29 cellular contexts compared by ENCODE assay signal in the genomic region with DNA sequence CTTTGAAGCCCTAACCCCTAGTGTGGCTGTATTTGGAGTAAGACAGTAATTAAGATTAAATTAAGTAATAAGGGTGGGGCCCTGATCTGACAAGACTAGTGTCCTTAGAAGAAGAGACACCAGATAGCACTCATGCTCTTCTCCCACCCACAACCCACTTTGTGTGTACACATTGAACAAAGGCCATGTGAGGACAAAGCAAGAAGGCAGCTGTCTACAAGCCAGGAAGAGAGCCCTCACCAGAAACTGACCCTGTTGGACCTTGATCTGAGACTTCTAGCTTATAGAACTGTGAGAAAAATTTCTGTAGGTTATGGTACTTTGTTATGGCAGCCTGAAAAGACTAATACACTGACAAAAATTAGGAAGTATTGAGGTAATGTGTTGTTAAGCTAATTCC.
"Had no signal": no experiment of that assay in that cellular context is flagged by ENCODE, and none has a peak within 500 bp of the region (broad histone marks: within the 10 kb centered on the region; RNA-seq: fewer than 3 reads in every experiment).

No MANE protein-coding gene starts in this region.

- H3K27me3 ChIP-seq: stomach, suprapubic skin, testis, thyroid gland, tibial artery, tibial nerve, transverse colon, upper lobe of left lung, upper lobe of right lung, uterus, vagina had no signal

- H3K9me3 Mint-ChIP-seq: stimulated activated effector memory CD8-positive, alpha-beta T cell treated with anti-CD3 and anti-CD28 coated beads, Interleukin-12 subunit alpha, Interleukin-12 subunit beta, amount 100 ng/mL, for 72 hours; stimulated activated naive CD8-positive, alpha-beta T cell treated with anti-CD3 and anti-CD28 coated beads, Interleukin-15, amount 100 ng/mL, for 72 hours; stimulated activated naive CD8-positive, alpha-beta T cell treated with anti-CD3 and anti-CD28 coated beads, Interleukin-15, Interleukin-2, amounts not matched to agents 100 ng/mL and 50 ng/mL, for 24 hours; type B pancreatic cell had no signal

- ATAC-seq: stimulated activated effector memory CD8-positive, alpha-beta T cell treated with anti-CD3 and anti-CD28 coated beads, Interleukin-12 subunit alpha, Interleukin-12 subunit beta, amount 100 ng/mL, for 72 hours; stimulated activated memory B cell treated with anti-CD40 and anti-IgM and Interleukin-4, amounts not matched to agents 10 μg/mL and 1 μg/mL and 100 μg/mL, for 72 hours; stimulated activated naive B cell treated with anti-CD40 and anti-IgM and Interleukin-4, amounts not matched to agents 10 μg/mL and 1 μg/mL and 100 μg/mL, for 72 hours; stimulated activated naive CD8-positive, alpha-beta T cell treated with anti-CD3 and anti-CD28 coated beads, Interleukin-15, amount 100 ng/mL, for 72 hours; stimulated activated naive CD8-positive, alpha-beta T cell treated with anti-CD3 and anti-CD28 coated beads, Interleukin-15, Interleukin-2, amounts not matched to agents 100 U/mL and 50 U/mL, for 24 hours; upper lobe of right lung had no signal

- H3K27ac ChIP-seq: stomach, suprapubic skin, testis, thoracic aorta, thyroid gland, tibial artery, tibial nerve, transverse colon, upper lobe of left lung, upper lobe of right lung, uterus, vagina had no signal

- H3K4me3 Mint-ChIP-seq: stimulated activated effector memory CD8-positive, alpha-beta T cell treated with anti-CD3 and anti-CD28 coated beads, Interleukin-12 subunit alpha, Interleukin-12 subunit beta, amount 100 ng/mL, for 72 hours; stimulated activated memory B cell treated with anti-CD40 and anti-IgM and Interleukin-4, amounts not matched to agents 10 μg/mL and 1 μg/mL and 100 μg/mL, for 72 hours; stimulated activated naive B cell treated with anti-CD40 and anti-IgM and Interleukin-4, amounts not matched to agents 10 μg/mL and 1 μg/mL and 100 μg/mL, for 72 hours; stimulated activated naive CD8-positive, alpha-beta T cell treated with anti-CD3 and anti-CD28 coated beads, Interleukin-15, amount 100 ng/mL, for 72 hours; stimulated activated naive CD8-positive, alpha-beta T cell treated with anti-CD3 and anti-CD28 coated beads, Interleukin-15, Interleukin-2, amounts not matched to agents 100 ng/mL and 50 ng/mL, for 24 hours; type B pancreatic cell had no signal

- H3K9me3 ChIP-seq: stomach, suprapubic skin, testis, thoracic aorta, thyroid gland, tibial artery, tibial nerve, transverse colon, upper lobe of left lung, upper lobe of right lung, uterus, vagina had no signal

- H3K36me3 ChIP-seq: thoracic aorta, uterus had no signal

- H3K4me1 Mint-ChIP-seq: stimulated activated effector memory CD8-positive, alpha-beta T cell treated with anti-CD3 and anti-CD28 coated beads, Interleukin-12 subunit alpha, Interleukin-12 subunit beta, amount 100 ng/mL, for 72 hours; stimulated activated memory B cell treated with anti-CD40 and anti-IgM and Interleukin-4, amounts not matched to agents 10 μg/mL and 1 μg/mL and 100 μg/mL, for 72 hours; stimulated activated naive B cell treated with anti-CD40 and anti-IgM and Interleukin-4, amounts not matched to agents 10 μg/mL and 1 μg/mL and 100 μg/mL, for 72 hours; stimulated activated naive CD8-positive, alpha-beta T cell treated with anti-CD3 and anti-CD28 coated beads, Interleukin-15, amount 100 ng/mL, for 72 hours had no signal

- H3K27me3 Mint-ChIP-seq: stimulated activated memory B cell treated with anti-CD40 and anti-IgM and Interleukin-4, amounts not matched to agents 10 μg/mL and 1 μg/mL and 100 μg/mL, for 72 hours; stimulated activated naive B cell treated with anti-CD40 and anti-IgM and Interleukin-4, amounts not matched to agents 10 μg/mL and 1 μg/mL and 100 μg/mL, for 72 hours; stimulated activated naive CD8-positive, alpha-beta T cell treated with anti-CD3 and anti-CD28 coated beads, Interleukin-15, amount 100 ng/mL, for 72 hours; stimulated activated naive CD8-positive, alpha-beta T cell treated with anti-CD3 and anti-CD28 coated beads, Interleukin-15, Interleukin-2, amounts not matched to agents 100 ng/mL and 50 ng/mL, for 24 hours; type B pancreatic cell had no signal

- DNase-seq: stimulated activated CD4-positive, alpha-beta T cell treated with anti-CD3 and anti-CD28 coated beads, Interleukin-2, amount 100 ng/mL, for 48 hours; stimulated activated CD4-positive, alpha-beta T cell treated with anti-CD3 and anti-CD28 coated beads, Interleukin-4, amount 100 ng/mL, for 1 hour; stimulated activated CD4-positive, alpha-beta T cell treated with anti-CD3 and anti-CD28 coated beads, Interleukin-4, amount 100 ng/mL, for 24 hours; stimulated activated CD4-positive, alpha-beta T cell treated with anti-CD3 and anti-CD28 coated beads, Interleukin-4, amount 100 ng/mL, for 4 hours; stimulated activated CD8-positive, alpha-beta memory T cell treated with anti-CD3 and anti-CD28 coated beads, Interleukin-4, amount 100 ng/mL, for 48 hours; stimulated activated naive B cell treated with anti-CD40 and anti-IgM and Interleukin-4, amounts not matched to agents 10 μg/mL and 1 μg/mL and 100 μg/mL, for 72 hours; stimulated activated naive CD4-positive, alpha-beta T cell; stimulated activated naive CD4-positive, alpha-beta T cell treated with Interleukin-2 at 50 U/mL for 16 hours; stimulated activated naive CD8-positive, alpha-beta T cell treated with anti-CD3 and anti-CD28 coated beads, Interleukin-15, amount 100 ng/mL, for 72 hours; stimulated activated naive CD8-positive, alpha-beta T cell treated with anti-CD3 and anti-CD28 coated beads, Interleukin-15, Interleukin-2, amounts not matched to agents 100 U/mL and 50 U/mL, for 24 hours; stomach; substantia nigra; testis; thyroid gland; tibial artery; transverse colon; trophoblast cell; upper lobe of left lung; upper lobe of right lung; uterus had no signal

- H3K4me3 ChIP-seq: stomach, suprapubic skin, testis, thoracic aorta, thyroid gland, tibial artery, tibial nerve, transverse colon, upper lobe of left lung, upper lobe of right lung, uterus, vagina had no signal

- H3K4me1 ChIP-seq: stomach, suprapubic skin, testis, thyroid gland, tibial artery, tibial nerve, transverse colon, upper lobe of left lung, upper lobe of right lung, uterus, vagina had no signal

- H3K27ac Mint-ChIP-seq: stimulated activated effector memory CD8-positive, alpha-beta T cell treated with anti-CD3 and anti-CD28 coated beads, Interleukin-12 subunit alpha, Interleukin-12 subunit beta, amount 100 ng/mL, for 72 hours; stimulated activated memory B cell treated with anti-CD40 and anti-IgM and Interleukin-4, amounts not matched to agents 10 μg/mL and 1 μg/mL and 100 μg/mL, for 72 hours; stimulated activated naive B cell treated with anti-CD40 and anti-IgM and Interleukin-4, amounts not matched to agents 10 μg/mL and 1 μg/mL and 100 μg/mL, for 72 hours; stimulated activated naive CD8-positive, alpha-beta T cell treated with anti-CD3 and anti-CD28 coated beads, Interleukin-15, Interleukin-2, amounts not matched to agents 100 ng/mL and 50 ng/mL, for 24 hours; type B pancreatic cell had no signal

- FAIRE-seq: urothelium cell line had no signal

- H3K36me3 Mint-ChIP-seq: type B pancreatic cell had no signal
